In the genomic region with DNA sequence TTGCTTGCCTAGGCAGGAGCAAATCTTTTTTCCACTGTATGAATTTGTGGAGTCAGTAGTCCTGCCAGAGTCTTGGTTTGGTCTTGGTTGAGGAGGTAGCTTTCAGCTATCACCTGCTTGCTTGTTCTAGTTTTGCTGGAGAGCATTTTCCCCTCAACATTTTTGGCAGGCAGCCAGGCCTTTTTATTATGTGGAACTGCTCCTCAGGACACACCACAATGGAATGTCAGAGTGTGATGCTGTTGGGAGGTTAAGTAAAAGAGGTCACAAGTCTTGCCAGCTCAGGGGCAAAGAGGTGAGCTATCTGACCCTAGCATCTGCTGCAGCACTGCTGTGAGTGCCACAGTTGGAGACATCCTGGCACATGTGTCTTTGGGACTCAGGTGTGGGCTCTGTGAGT, we compare ENCODE assay signal across 13 cellular contexts.
DNase-seq lines count a peak whose midpoint lies in the region; TF ChIP-seq lines count a peak whose summit lies in the region.
"Had no signal": no experiment of that assay in that cellular context is flagged by ENCODE, and none has a peak within 500 bp of the region (broad histone marks: within the 10 kb centered on the region; RNA-seq: fewer than 3 reads in every experiment).

No MANE protein-coding gene starts in this region.

- no peaks in the 10 kb centered on the region for H3K27me3 ChIP-seq in esophagus muscularis mucosa
- H3K27me3 ChIP-seq in right atrium auricular region = no peaks in the 10 kb centered on the region
- H3K27me3 ChIP-seq: neutrophil had no signal

- TF ChIP-seq EP300 in esophagus muscularis mucosa (IDR thresholded peaks at IDR 0.05) = no peak

- DNase-seq in ACHN = peak; percentile 42
- peak; percentile 79 for DNase-seq in HT1080 (ENCODE audit: low read depth)
- DNase-seq in NCI-H748 treated with DMSO at 0.1 percent for 48 hours (lab: John Stamatoyannopoulos, UW) = peak; percentile 11
- DNase-seq in esophagus muscularis mucosa (ENCODE audit: extremely low spot score) = peak; percentile 91
- no peak for DNase-seq in stimulated activated CD4-positive, alpha-beta T cell treated with anti-CD3 and anti-CD28 coated beads, Interleukin-4, amount 100 ng/mL, for 1 hour
- DNase-seq in iPS-NIHi11 (ENCODE audit: low spot score) = no peak
- no peak for DNase-seq in right atrium auricular region (ENCODE audit: low spot score)
- DNase-seq in globus pallidus (ENCODE audit: low spot score) = no peak
- DNase-seq: activated naive CD8-positive, alpha-beta T cell treated with anti-CD3 and anti-CD28 coated beads, Interleukin-2, amount 50 U/mL, for 24 hours; HCEC 1CT; left ventricle myocardium inferior; NCI-H2081 treated with DMSO at 0.1 percent for 48 hours had no signal

- TF ChIP-seq POLR2A in esophagus muscularis mucosa (IDR thresholded peaks at IDR 0.05; ENCODE audit: low read depth) = no peak

- in situ Hi-C loops in ACHN (cut with HindIII; ENCODE audit: low pct_ligation_motif_present, low pct_unique_long_range_greater_than_20kb, low sequenced_read_pairs) = no loop called here

- H3K36me3 ChIP-seq in esophagus muscularis mucosa = no peaks in the 10 kb centered on the region
- no peaks in the 10 kb centered on the region for H3K36me3 ChIP-seq in right atrium auricular region
- H3K36me3 ChIP-seq: left ventricle myocardium inferior, neutrophil had no signal

- H3K4me1 ChIP-seq in esophagus muscularis mucosa (no peaks in the 10 kb centered on the region), right atrium auricular region (no peaks in the 10 kb centered on the region)
- H3K4me1 ChIP-seq: left ventricle myocardium inferior had no signal

- H3K4me3 ChIP-seq in esophagus muscularis mucosa = no peak overlapping the region
- H3K4me3 ChIP-seq in right atrium auricular region = no peak overlapping the region
- H3K4me3 ChIP-seq: left ventricle myocardium inferior had no signal

- H3K27ac ChIP-seq in esophagus muscularis mucosa (replicated peaks in 1 of 4) (no peak overlapping the region), right atrium auricular region (no peak overlapping the region)
- H3K27ac ChIP-seq: left ventricle myocardium inferior, neutrophil had no signal

- intact Hi-C loops in esophagus muscularis mucosa (cut with DNase I) = no loop called here

- peaks cover 0 to 11% (median 5%) of the 10 kb centered on the region in 4 donors for H3K9me3 ChIP-seq in esophagus muscularis mucosa
- peaks cover 0 to 11% of the 10 kb centered on the region in 2 donors for H3K9me3 ChIP-seq in right atrium auricular region
- H3K9me3 ChIP-seq: neutrophil had no signal

- TF ChIP-seq CTCF in esophagus muscularis mucosa (IDR thresholded peaks at IDR 0.05) = no peak
- TF ChIP-seq CTCF in right atrium auricular region (IDR thresholded peaks at IDR 0.05) = no peak

Comparison
In these comparisons a context has a peak if more than half of its experiments do, and no peak if none do; other contexts are left out.
1. DNase-seq: peak in ACHN (single experiment), HT1080 (single experiment), NCI-H748 treated with DMSO at 0.1 percent for 48 hours (single experiment) and esophagus muscularis mucosa (single experiment); none in stimulated activated CD4-positive, alpha-beta T cell treated with anti-CD3 and anti-CD28 coated beads, Interleukin-4, amount 100 ng/mL, for 1 hour (single experiment), iPS-NIHi11 (single experiment), right atrium auricular region (single experiment) and globus pallidus (single experiment).